Comparison of ENCODE assay signal across 14 cellular contexts in the genomic region with DNA sequence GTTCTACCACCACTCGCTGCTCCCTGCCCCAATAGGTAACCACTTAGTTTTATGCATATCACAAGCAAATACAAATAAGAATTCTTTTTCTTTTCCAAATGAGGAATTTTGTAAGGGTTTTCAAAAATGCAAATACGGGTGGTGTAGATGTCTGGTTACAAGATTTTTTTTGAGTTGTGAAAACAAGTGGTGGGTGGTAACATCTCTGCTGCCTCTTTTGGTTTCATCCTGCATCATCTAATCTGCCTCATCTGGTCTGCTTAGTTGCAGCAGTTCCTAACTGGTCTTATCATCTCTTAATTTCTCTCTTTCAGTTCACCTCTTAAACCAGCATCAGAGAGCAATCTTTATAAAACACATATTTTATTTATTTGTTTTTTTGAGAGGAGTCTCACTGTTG. TPM values are rescaled to one million over a fixed set of nuclear protein-coding genes. Genes with fewer than 3 reads are reported as not detected.
DNase-seq lines count a peak whose midpoint lies in the region; ATAC-seq and TF ChIP-seq lines count a peak whose summit lies in the region.
"Had no signal": no experiment of that assay in that cellular context is flagged by ENCODE, and none has a peak within 500 bp of the region (broad histone marks: within the 10 kb centered on the region; RNA-seq: fewer than 3 reads in every experiment).

No MANE protein-coding gene starts in this region.

- H3K9me3 ChIP-seq in right atrium auricular region = no peaks in the 10 kb centered on the region
- H3K9me3 ChIP-seq: body of pancreas, testis had no signal

- no peaks in the 10 kb centered on the region for H3K27me3 ChIP-seq in right atrium auricular region
- H3K27me3 ChIP-seq: body of pancreas, testis had no signal

- H3K36me3 ChIP-seq in right atrium auricular region = peaks cover 50% of the 10 kb centered on the region

- H3K9me3 Mint-ChIP-seq in endothelial cell (ENCODE audit: unreplicated experiment) = no peaks in the 10 kb centered on the region

- peaks cover 6% of the 10 kb centered on the region for H3K27me3 Mint-ChIP-seq in endothelial cell (ENCODE audit: unreplicated experiment)

- no peak for DNase-seq in activated CD4-positive, CD25-positive, alpha-beta regulatory T cell treated with anti-CD3 and anti-CD28 coated beads, Interleukin-2, amount 50 U/mL, for 72 hours
- DNase-seq in endothelial cell (ENCODE audit: low spot score) (no peak), right atrium auricular region (ENCODE audit: low spot score) (no peak), NCI-H2081 (lab: John Stamatoyannopoulos, UW) (no peak)
- DNase-seq: body of pancreas, mesendoderm, NCI-H510A, testis had no signal

- no peak overlapping the region for H3K4me3 ChIP-seq in right atrium auricular region
- H3K4me3 ChIP-seq: body of pancreas, smooth muscle cell, testis had no signal

- peaks cover 56% of the 10 kb centered on the region for H3K36me3 Mint-ChIP-seq in endothelial cell (ENCODE audit: low read depth, unreplicated experiment)

- no peak overlapping the region for H3K27ac ChIP-seq in right atrium auricular region
- H3K27ac ChIP-seq: 22Rv1, body of pancreas, testis had no signal

- peak overlapping the region; percentile 49 for H3K4me3 Mint-ChIP-seq in endothelial cell (ENCODE audit: unreplicated experiment)

- H3K4me1 ChIP-seq in right atrium auricular region = peaks cover 0 to 70% of the 10 kb centered on the region in 2 donors

- peaks cover 48% of the 10 kb centered on the region for H3K4me1 Mint-ChIP-seq in endothelial cell (ENCODE audit: unreplicated experiment)

- TF ChIP-seq CTCF in endothelial cell (IDR thresholded peaks at IDR 0.05; ENCODE audit: unreplicated experiment) = no peak
- no peak for TF ChIP-seq CTCF in right atrium auricular region (IDR thresholded peaks at IDR 0.05)

- H3K27ac Mint-ChIP-seq in endothelial cell (ENCODE audit: unreplicated experiment) = no peak overlapping the region

- ATAC-seq in activated CD4-positive, CD25-positive, alpha-beta regulatory T cell treated with anti-CD3 and anti-CD28 coated beads, Interleukin-2, amount 50 U/mL, for 24 hours = peak; percentile 33 to 54
- ATAC-seq in GM21423 (IDR thresholded peaks at IDR 0.05; ENCODE audit: unreplicated experiment) (peak; percentile 27), HG03460 (IDR thresholded peaks at IDR 0.05; ENCODE audit: unreplicated experiment) (peak; percentile 30), HG03196 (IDR thresholded peaks at IDR 0.05; ENCODE audit: unreplicated experiment) (no peak)
- ATAC-seq: body of pancreas had no signal

RNA-seq across cellular contexts. Expression of a gene that starts 5.3 kb away (rescaled TPM):
- total RNA-seq in endothelial cell (ENCODE audit: unreplicated experiment) (33.5 TPM), right atrium auricular region (10 to 100 TPM; 23.7 to 29.1 TPM)

RNA-seq across cellular contexts. Expression of a gene that starts 30.7 kb away (rescaled TPM):
- total RNA-seq in endothelial cell (ENCODE audit: unreplicated experiment) (88.7 TPM), right atrium auricular region (10 to 100 TPM; 44.0 to 51.1 TPM)

RNA-seq across cellular contexts. Expression of a gene that starts 31.1 kb away (rescaled TPM):
- total RNA-seq in endothelial cell (ENCODE audit: unreplicated experiment) (61.5 TPM), right atrium auricular region (100 to 1,000 TPM; 162 to 166 TPM)

RNA-seq across cellular contexts. Expression of a gene that starts 55.6 kb away (rescaled TPM):
- total RNA-seq in endothelial cell (ENCODE audit: unreplicated experiment) (not detected), right atrium auricular region (not detected)
- total RNA-seq: body of pancreas, smooth muscle cell, testis had no signal
